In genomic region chr16:85027349-85027967, GRCh38 we compare ENCODE assay signal across 1 cellular context.
A peak's percentile ranks its signal among the peaks of the same experiment; 100 is the strongest.
TF ChIP-seq lines count a peak whose summit lies in the region.

TSS of gene KIAA0513 (plus strand) at chr16:85027795. CDS start at chr16:85067072, 39,277 bp downstream.

TF ChIP-seq in A549, 52 proteins besides CTCF, POLR2A, EP300 and RAD21 (continued from another document):
- peak; percentile 80; the same call in 1 of the 3 replicates for TF ChIP-seq BCL3 (IDR thresholded peaks at IDR 0.05)
- no peak for TF ChIP-seq SMC3 (IDR thresholded peaks at IDR 0.05)
- TF ChIP-seq USF2 (IDR thresholded peaks at IDR 0.05), result peak; percentile 94
- TF ChIP-seq FOSL2 (IDR thresholded peaks at IDR 0.05), result no peak
- no peak for TF ChIP-seq FOSL2 (CRISPR knock-in tag; IDR thresholded peaks at IDR 0.05)
- peak; percentile 12; the same call in 1 of the 2 replicates for TF ChIP-seq BHLHE40 (IDR thresholded peaks at IDR 0.05; ENCODE audit: low read depth, low read length)
- no peak for TF ChIP-seq RFX5 (IDR thresholded peaks at IDR 0.05)
- TF ChIP-seq HOXA7 (CRISPR knock-in tag; IDR thresholded peaks at IDR 0.05), result no peak
- TF ChIP-seq FOXS1 (CRISPR knock-in tag; IDR thresholded peaks at IDR 0.05), result no peak
- no peak for TF ChIP-seq RCOR1 (IDR thresholded peaks at IDR 0.05; ENCODE audit: low read depth, low read length)
- TF ChIP-seq ESRRA (IDR thresholded peaks at IDR 0.05; ENCODE audit: borderline replicate concordance, low read length), result no peak
- TF ChIP-seq PHF8 (IDR thresholded peaks at IDR 0.05; ENCODE audit: borderline replicate concordance, low read depth), result peak; percentile 84
- TF ChIP-seq CHD4 (IDR thresholded peaks at IDR 0.05; ENCODE audit: borderline replicate concordance), result no peak
- no peak for TF ChIP-seq NR3C1 (IDR thresholded peaks at IDR 0.05)
- peak; percentile 93 for TF ChIP-seq PBX3 (IDR thresholded peaks at IDR 0.05)
